Comparison of ENCODE assay signal across 1 cellular context in genomic region chr4:76585897-76586360, GRCh38.
TF ChIP-seq lines count a peak whose summit lies in the region.

No MANE protein-coding gene starts in this region.

TF ChIP-seq in HEK293, 187 proteins besides CTCF, POLR2A, EP300 and RAD21 (continued from another document and continues in another):
- TF ChIP-seq ZNF239 (tag by site-specific recombination; IDR thresholded peaks at IDR 0.05): no peak
- TF ChIP-seq ZNF768 (tag by site-specific recombination; IDR thresholded peaks at IDR 0.05): no peak
- TF ChIP-seq ZNF214 (tag by site-specific recombination; IDR thresholded peaks at IDR 0.05; ENCODE audit: borderline replicate concordance): no peak
- TF ChIP-seq ZNF280C (tag by site-specific recombination; IDR thresholded peaks at IDR 0.05): no peak
- TF ChIP-seq ZSCAN4 (tag by site-specific recombination; IDR thresholded peaks at IDR 0.05): 0 out of 2 replicates have a peak, but pooled peaks have one; percentile 21
- no peak for TF ChIP-seq KLF16 (tag by site-specific recombination; IDR thresholded peaks at IDR 0.05)
- TF ChIP-seq ZNF292 (tag by site-specific recombination; IDR thresholded peaks at IDR 0.05; ENCODE audit: borderline replicate concordance, low read depth): no peak
- TF ChIP-seq ZBTB10 (tag by site-specific recombination; IDR thresholded peaks at IDR 0.05): no peak
- TF ChIP-seq ZNF621 (tag by site-specific recombination; IDR thresholded peaks at IDR 0.05): no peak
- TF ChIP-seq ZNF394 (tag by site-specific recombination; IDR thresholded peaks at IDR 0.05; ENCODE audit: borderline replicate concordance): no peak
- TF ChIP-seq ZNF19 (tag by site-specific recombination; IDR thresholded peaks at IDR 0.05; ENCODE audit: low read depth): no peak
- 0 out of 2 replicates have a peak, but pooled peaks have one; percentile 26 for TF ChIP-seq HIC1 (tag by site-specific recombination; IDR thresholded peaks at IDR 0.05)
- no peak for TF ChIP-seq ZNF521 (tag by site-specific recombination; IDR thresholded peaks at IDR 0.05)
- no peak for TF ChIP-seq ZNF580 (tag by site-specific recombination; IDR thresholded peaks at IDR 0.05)
- TF ChIP-seq ZNF148 (tag by site-specific recombination; IDR thresholded peaks at IDR 0.05; ENCODE audit: borderline replicate concordance): no peak
- TF ChIP-seq PRDM1 (tag by site-specific recombination; IDR thresholded peaks at IDR 0.05): no peak
- TF ChIP-seq ZNF16 (tag by site-specific recombination; IDR thresholded peaks at IDR 0.05; ENCODE audit: low read depth): no peak
- TF ChIP-seq ZNF280D (tag by site-specific recombination; IDR thresholded peaks at IDR 0.05): no peak
- peak; percentile 65 for TF ChIP-seq ZNF2 (tag by site-specific recombination; IDR thresholded peaks at IDR 0.05)
- no peak for TF ChIP-seq ZNF114 (tag by site-specific recombination; IDR thresholded peaks at IDR 0.05)
- no peak for TF ChIP-seq PRDM2 (tag by site-specific recombination; IDR thresholded peaks at IDR 0.05; ENCODE audit: borderline replicate concordance)
- TF ChIP-seq OVOL3 (tag by site-specific recombination; IDR thresholded peaks at IDR 0.05): no peak
- no peak for TF ChIP-seq ZNF670 (tag by site-specific recombination; IDR thresholded peaks at IDR 0.05; ENCODE audit: low read depth)
- 0 out of 2 replicates have a peak, but pooled peaks have one; percentile 27 for TF ChIP-seq ZNF24 (tag by site-specific recombination; IDR thresholded peaks at IDR 0.05)
- TF ChIP-seq ZNF626 (tag by site-specific recombination; IDR thresholded peaks at IDR 0.05): no peak
- TF ChIP-seq ZNF221 (tag by site-specific recombination; IDR thresholded peaks at IDR 0.05; ENCODE audit: borderline replicate concordance): no peak
- TF ChIP-seq ZNF514 (tag by site-specific recombination; IDR thresholded peaks at IDR 0.05): no peak
- no peak for TF ChIP-seq GLIS2 (tag by site-specific recombination; IDR thresholded peaks at IDR 0.05)
- no peak for TF ChIP-seq ZNF362 (tag by site-specific recombination; IDR thresholded peaks at IDR 0.05)
- TF ChIP-seq ZNF654 (tag by site-specific recombination; IDR thresholded peaks at IDR 0.05; ENCODE audit: low read depth): no peak
- TF ChIP-seq GLI4 (tag by site-specific recombination; IDR thresholded peaks at IDR 0.05): no peak
- TF ChIP-seq ZNF776 (tag by site-specific recombination; IDR thresholded peaks at IDR 0.05; ENCODE audit: borderline replicate concordance): no peak
- TF ChIP-seq FEZF1 (tag by site-specific recombination; IDR thresholded peaks at IDR 0.05): peak; percentile 43; the same call in 1 of the 2 replicates
- no peak for TF ChIP-seq ZNF175 (tag by site-specific recombination; IDR thresholded peaks at IDR 0.05)
- peak; percentile 85 for TF ChIP-seq ZIC2 (tag by site-specific recombination; IDR thresholded peaks at IDR 0.05)
- TF ChIP-seq ZNF791 (tag by site-specific recombination; IDR thresholded peaks at IDR 0.05): no peak
- no peak for TF ChIP-seq ZNF701 (tag by site-specific recombination; IDR thresholded peaks at IDR 0.05)
- TF ChIP-seq ZNF404 (tag by site-specific recombination; IDR thresholded peaks at IDR 0.05): no peak
- peak; percentile 51 for TF ChIP-seq OSR2 (tag by site-specific recombination; IDR thresholded peaks at IDR 0.05)
